Comparison of ENCODE assay signal across 1 cellular context in genomic region chr20:3811421-3812258, GRCh38.
A peak's percentile ranks its signal among the peaks of the same experiment; 100 is the strongest.
TF ChIP-seq lines count a peak whose summit lies in the region.

No MANE protein-coding gene starts in this region.

TF ChIP-seq in HepG2, 621 proteins besides CTCF, POLR2A, EP300 and RAD21 (continued from another document and continues in another):
- TF ChIP-seq PRDM10 (CRISPR knock-in tag; IDR thresholded peaks at IDR 0.05; ENCODE audit: low read depth) (peak; percentile 63; the same call in 1 of the 2 replicates), ZFY (CRISPR knock-in tag; IDR thresholded peaks at IDR 0.05) (peak; percentile 96), DPF2 (CRISPR knock-in tag; IDR thresholded peaks at IDR 0.05; ENCODE audit: borderline replicate concordance, low read depth) (peak; percentile 69), FOXO4 (CRISPR knock-in tag; conservative IDR thresholded peaks at IDR 0.05) (no peak), ZBTB4 (CRISPR knock-in tag; IDR thresholded peaks at IDR 0.05; ENCODE audit: borderline replicate concordance) (peak; percentile 92; the same call in 1 of the 2 replicates), GABPA (IDR thresholded peaks at IDR 0.05; ENCODE audit: low read depth, low read length) (no peak), GABPA (CRISPR knock-in tag; IDR thresholded peaks at IDR 0.05; ENCODE audit: low read depth) (peak; percentile 7; the same call in 1 of the 2 replicates), ZXDC (CRISPR knock-in tag; IDR thresholded peaks at IDR 0.05) (peak; percentile 93), ASH2L (IDR thresholded peaks at IDR 0.05; ENCODE audit: insufficient read length, low read depth, low read length) (peak; percentile 76), ZSCAN9 (CRISPR knock-in tag; IDR thresholded peaks at IDR 0.05; ENCODE audit: borderline replicate concordance) (peak; percentile 89), MXD1 (CRISPR knock-in tag; IDR thresholded peaks at IDR 0.05) (peak; percentile 95), NFIC (IDR thresholded peaks at IDR 0.05; ENCODE audit: low read length) (no peak), GZF1 (CRISPR knock-in tag; IDR thresholded peaks at IDR 0.05) (peak; percentile 72; the same call in 1 of the 2 replicates), ZIK1 (CRISPR knock-in tag; IDR thresholded peaks at IDR 0.05; ENCODE audit: borderline replicate concordance, low read depth) (peak; percentile 80; the same call in 1 of the 2 replicates), TRIM22 (IDR thresholded peaks at IDR 0.05) (no peak), JDP2 (CRISPR knock-in tag; IDR thresholded peaks at IDR 0.05; ENCODE audit: borderline replicate concordance) (peak; percentile 67; the same call in 1 of the 2 replicates), MYC (CRISPR knock-in tag; IDR thresholded peaks at IDR 0.05; ENCODE audit: borderline replicate concordance) (peak; percentile 100), FOXO1 (CRISPR knock-in tag; IDR thresholded peaks at IDR 0.05) (peak; percentile 66; the same call in 1 of the 2 replicates), THAP8 (CRISPR knock-in tag; IDR thresholded peaks at IDR 0.05; ENCODE audit: borderline replicate concordance) (no peak; the same call in 1 of the 2 replicates), KLF15 (CRISPR knock-in tag; IDR thresholded peaks at IDR 0.05; ENCODE audit: borderline replicate concordance) (peak; percentile 96), ZFP36L1 (CRISPR knock-in tag; IDR thresholded peaks at IDR 0.05) (peak; percentile 99), ZNF891 (CRISPR knock-in tag; IDR thresholded peaks at IDR 0.05) (peak; percentile 94; the same call in 1 of the 2 replicates), ZFP41 (CRISPR knock-in tag; IDR thresholded peaks at IDR 0.05; ENCODE audit: borderline replicate concordance) (peak; percentile 92; the same call in 1 of the 2 replicates), FOSL1 (CRISPR knock-in tag; IDR thresholded peaks at IDR 0.05; ENCODE audit: borderline replicate concordance) (peak; percentile 95), KDM2A (CRISPR knock-in tag; IDR thresholded peaks at IDR 0.05; ENCODE audit: borderline replicate concordance, low read depth) (peak; percentile 97), KMT2A (CRISPR knock-in tag; IDR thresholded peaks at IDR 0.05) (peak; percentile 50; the same call in 1 of the 2 replicates), ZNF121 (CRISPR knock-in tag; IDR thresholded peaks at IDR 0.05) (peak; percentile 75), ZNF576 (CRISPR knock-in tag; IDR thresholded peaks at IDR 0.05) (no peak), HNF1B (CRISPR knock-in tag; IDR thresholded peaks at IDR 0.05) (peak; percentile 97), KDM5A (IDR thresholded peaks at IDR 0.05; ENCODE audit: borderline replicate concordance, low read length) (no peak), CBFB (CRISPR knock-in tag; IDR thresholded peaks at IDR 0.05) (peak; percentile 63; the same call in 1 of the 2 replicates), MTA1 (CRISPR knock-in tag; IDR thresholded peaks at IDR 0.05; ENCODE audit: borderline replicate concordance) (peak; percentile 97; the same call in 1 of the 2 replicates), POGZ (CRISPR knock-in tag; IDR thresholded peaks at IDR 0.05) (peak; percentile 72), ZNF691 (CRISPR knock-in tag; IDR thresholded peaks at IDR 0.05; ENCODE audit: borderline replicate concordance, low read depth) (peak; percentile 99), ZNF124 (CRISPR knock-in tag; IDR thresholded peaks at IDR 0.05) (peak; percentile 28; the same call in 1 of the 2 replicates), PTBP1 (IDR thresholded peaks at IDR 0.05; ENCODE audit: low read depth, low read length, poor library complexity, severe bottlenecking) (peak; percentile 91), ZNF639 (CRISPR knock-in tag; conservative IDR thresholded peaks at IDR 0.05) (peak; percentile 91), ZFX (CRISPR knock-in tag; IDR thresholded peaks at IDR 0.05; ENCODE audit: low read depth) (peak; percentile 99), AKAP8 (CRISPR knock-in tag; IDR thresholded peaks at IDR 0.05) (0 out of 2 replicates have a peak, but pooled peaks have one; percentile 84), TAF15 (IDR thresholded peaks at IDR 0.05; ENCODE audit: low read depth, low read length, poor library complexity, severe bottlenecking) (no peak), ZNF83 (CRISPR knock-in tag; IDR thresholded peaks at IDR 0.05; ENCODE audit: borderline replicate concordance) (0 out of 2 replicates have a peak, but pooled peaks have one; percentile 69), MAZ (IDR thresholded peaks at IDR 0.05; ENCODE audit: borderline replicate concordance, low read depth, low read length) (peak; percentile 92; the same call in 1 of the 2 replicates), MAZ (CRISPR knock-in tag; IDR thresholded peaks at IDR 0.05; ENCODE audit: low read depth) (peak; percentile 92)
